8 cellular contexts compared by ENCODE assay signal in genomic region chr12:96195845-96196451, GRCh38. TPM values are rescaled to one million over a fixed set of nuclear protein-coding genes. Genes with fewer than 3 reads are reported as not detected.
A peak's percentile ranks its signal among the peaks of the same experiment; 100 is the strongest.
DNase-seq lines count a peak whose midpoint lies in the region; ATAC-seq and TF ChIP-seq lines count a peak whose summit lies in the region.

No MANE protein-coding gene starts in this region.

- ATAC-seq in gastroesophageal sphincter, result no peak
- no peak for ATAC-seq in GM19351 (IDR thresholded peaks at IDR 0.05; ENCODE audit: unreplicated experiment)
- no peak for ATAC-seq in omental fat pad (ENCODE audit: low FRiP score)

- TF ChIP-seq EP300 in gastroesophageal sphincter (IDR thresholded peaks at IDR 0.05), result no peak

- no peaks in the 10 kb centered on the region for H3K36me3 ChIP-seq in gastroesophageal sphincter
- no peaks in the 10 kb centered on the region for H3K36me3 ChIP-seq in rectal smooth muscle tissue (ENCODE audit: control insufficient read depth, insufficient read depth, low read length)

- peaks cover 0 to 45% (median 3%) of the 10 kb centered on the region in 3 donors for H3K4me1 ChIP-seq in gastroesophageal sphincter
- H3K4me1 ChIP-seq in rectal smooth muscle tissue (ENCODE audit: control insufficient read depth, insufficient read depth, low read length), result peaks cover 4% of the 10 kb centered on the region

- H3K9ac ChIP-seq in rectal smooth muscle tissue (ENCODE audit: low read length), result no peak overlapping the region

- peak overlapping the region; percentile 40 to 90 (median 86) for H3K27ac ChIP-seq in gastroesophageal sphincter
- H3K27ac ChIP-seq in rectal smooth muscle tissue (ENCODE audit: low read depth, low read length), result peak overlapping the region; percentile 51

- DNase-seq in ELR (ENCODE audit: low read depth), result peak; percentile 88
- peak; percentile 93 for DNase-seq in NCI-H82 (lab: John Stamatoyannopoulos, UW)
- peak; percentile 26 for DNase-seq in activated effector memory CD4-positive, alpha-beta T cell treated with Interleukin-2 at 50 U/mL for 16 hours
- no peak for DNase-seq in omental fat pad (ENCODE audit: low spot score)
- no peak for DNase-seq in NCI-H1436 (lab: John Stamatoyannopoulos, UW)

- 13 to 16% methylated on average over 7 to 8 of the region's 14 CpGs for WGBS in gastroesophageal sphincter (ENCODE audit: low coverage in 1 of 2), 2 donors

- no peaks in the 10 kb centered on the region for H3K9me3 ChIP-seq in gastroesophageal sphincter

- H3K4me3 ChIP-seq in gastroesophageal sphincter (peak overlapping the region; percentile 68 to 82), rectal smooth muscle tissue (ENCODE audit: low read length) (peak overlapping the region; percentile 56)

- no peak for TF ChIP-seq CTCF in gastroesophageal sphincter (IDR thresholded peaks at IDR 0.05)
- no peak for TF ChIP-seq CTCF in omental fat pad (IDR thresholded peaks at IDR 0.05)

- TF ChIP-seq POLR2A in gastroesophageal sphincter (IDR thresholded peaks at IDR 0.05), result no peak

- no peaks in the 10 kb centered on the region for H3K27me3 ChIP-seq in gastroesophageal sphincter
- H3K27me3 ChIP-seq in rectal smooth muscle tissue (ENCODE audit: control insufficient read depth, insufficient read depth, low read length), result no peaks in the 10 kb centered on the region

RNA-seq across cellular contexts. Expression of gene ELK3, which starts 1.8 kb away (rescaled TPM):
- 10 to 100 TPM; 10.1 to 25.3 (median 23.4) TPM for total RNA-seq in gastroesophageal sphincter
- 10 to 100 TPM; 22.4 to 69.7 (median 37.9) TPM for total RNA-seq in omental fat pad

Comparison
In these comparisons a context has a peak if more than half of its experiments do, and no peak if none do; other contexts are left out.
1. DNase-seq: peak in ELR (single experiment), NCI-H82 (single experiment) and activated effector memory CD4-positive, alpha-beta T cell treated with Interleukin-2 at 50 U/mL for 16 hours (single experiment); none in omental fat pad (single experiment) and NCI-H1436 (single experiment).